In the genomic region with DNA sequence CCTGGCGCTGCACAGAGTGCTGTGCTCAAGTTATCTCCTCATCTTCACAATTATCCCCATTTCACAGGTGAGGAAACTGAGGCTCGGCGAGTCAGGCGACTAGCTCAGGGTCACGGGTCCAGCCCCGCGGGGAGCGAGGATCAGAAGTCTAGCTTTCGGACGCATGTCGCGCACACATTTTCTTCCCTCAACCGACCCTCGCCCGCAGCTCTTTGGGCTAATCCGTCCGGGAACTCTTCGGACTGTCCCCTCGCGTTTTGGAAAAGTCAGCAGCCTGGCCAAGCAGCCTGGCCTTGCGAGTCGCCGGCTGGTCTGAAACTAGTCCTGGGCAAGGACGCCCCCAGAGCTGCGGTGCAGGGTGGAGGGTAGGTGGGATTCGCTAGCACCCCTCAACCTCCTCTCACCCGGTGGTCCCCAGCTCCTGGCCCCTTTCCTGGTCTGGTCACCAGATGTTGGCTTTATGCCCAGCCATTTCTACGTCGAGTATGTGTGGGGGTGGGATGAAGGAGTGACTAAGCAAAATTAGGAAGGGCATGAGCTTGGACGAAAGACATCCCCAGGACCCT, we compare ENCODE assay signal across 12 cellular contexts. TPM values are rescaled to one million over a fixed set of nuclear protein-coding genes. Genes with fewer than 3 reads are reported as not detected.
A peak's percentile ranks its signal among the peaks of the same experiment; 100 is the strongest.
DNase-seq lines count a peak whose midpoint lies in the region; ATAC-seq, FAIRE-seq and TF ChIP-seq lines count a peak whose summit lies in the region.
"Had no signal": no experiment of that assay in that cellular context is flagged by ENCODE, and none has a peak within 500 bp of the region (broad histone marks: within the 10 kb centered on the region; RNA-seq: fewer than 3 reads in every experiment).

No MANE protein-coding gene starts in this region.

- TF ChIP-seq POLR2A in HepG2 (IDR thresholded peaks at IDR 0.05; ENCODE audit: insufficient read depth in 1 of 2, low read depth in 2 of 2, low read length in 2 of 2): no peak

- H3K9me3 ChIP-seq in endocrine pancreas (ENCODE audit: control insufficient read depth, low read length): no peaks in the 10 kb centered on the region
- H3K9me3 ChIP-seq in HepG2 (ENCODE audit: low read length): no peaks in the 10 kb centered on the region
- H3K9me3 ChIP-seq in thoracic aorta: no peaks in the 10 kb centered on the region

- no peak overlapping the region for H2AFZ ChIP-seq in HepG2 (ENCODE audit: low read length)

- ATAC-seq in HepG2 (peak; percentile 19), thoracic aorta (ENCODE audit: insufficient number of reproducible peaks, low FRiP score, low read depth) (peak; percentile 50), GM21390 (IDR thresholded peaks at IDR 0.05; ENCODE audit: unreplicated experiment) (no peak), GM21529 (IDR thresholded peaks at IDR 0.05; ENCODE audit: unreplicated experiment) (no peak)

- H3K27ac ChIP-seq in HepG2 (ENCODE audit: extremely low read length, insufficient read depth, low read length) (peak overlapping the region; percentile 70), thoracic aorta (peak overlapping the region; percentile 44 to 54)

- TF ChIP-seq EP300 in HepG2 (IDR thresholded peaks at IDR 0.05; ENCODE audit: low read depth in 2 of 2, low read length in 2 of 2) (no peak), HepG2 (CRISPR knock-in tag; IDR thresholded peaks at IDR 0.05; ENCODE audit: borderline replicate concordance) (no peak)

- H3K36me3 ChIP-seq in H7 (replicated peaks; ENCODE audit: control insufficient read depth, insufficient read depth, low read length) (no peaks in the 10 kb centered on the region), endocrine pancreas (ENCODE audit: control insufficient read depth, insufficient read depth, low read length) (no peaks in the 10 kb centered on the region), HepG2 (replicated peaks in 1 of 2; ENCODE audit: control insufficient read depth in 1 of 2, insufficient read depth in 2 of 2, low read length in 2 of 2) (no peaks in the 10 kb centered on the region), thoracic aorta (no peaks in the 10 kb centered on the region)

- peaks cover 4% of the 10 kb centered on the region for H3K79me2 ChIP-seq in HepG2 (ENCODE audit: insufficient read depth, low read length)

- BruUV-seq in HepG2 (replicated peaks; lab: Mats Ljungman, UMichigan): no TSS peak

- TF ChIP-seq CTCF in HepG2 (CRISPR knock-in tag; IDR thresholded peaks at IDR 0.05) (no peak), thoracic aorta (IDR thresholded peaks at IDR 0.05) (no peak)

- intact Hi-C loops in HepG2 (cut with micrococcal nuclease; ENCODE audit: unreplicated experiment): no loop called here

- CTCF ChIA-PET in HepG2 (lab: Yijun Ruan, JAX; ENCODE audit: low intra/inter-chr PET ratio, low total read pairs): no interaction called here

- 31% methylated on average over 29 of the region's 30 CpGs for WGBS in HepG2 (ENCODE audit: low lambda C conversion rate)

- in situ Hi-C loops in HepG2 (cut with HindIII; ENCODE audit: extremely low pct_ligation_motif_present, low pct_unique_long_range_greater_than_20kb): no loop called here

- H4K20me1 ChIP-seq in HepG2 (ENCODE audit: insufficient read depth, low read length): no peaks in the 10 kb centered on the region

- H3K27me3 ChIP-seq in H7 (ENCODE audit: control insufficient read depth, insufficient read depth, low read length) (no peaks in the 10 kb centered on the region), endocrine pancreas (ENCODE audit: control insufficient read depth, insufficient read depth, low read length) (no peaks in the 10 kb centered on the region), HepG2 (ENCODE audit: control insufficient read depth in 1 of 2, insufficient read depth in 2 of 2, low read length in 2 of 2) (no peaks in the 10 kb centered on the region), thoracic aorta (replicated peaks; ENCODE audit: insufficient read depth) (no peaks in the 10 kb centered on the region)

- peak overlapping the region; percentile 85 for H3K4me2 ChIP-seq in HepG2 (ENCODE audit: low read depth, low read length)

- peaks cover 6% of the 10 kb centered on the region for H3K4me1 ChIP-seq in endocrine pancreas (ENCODE audit: control insufficient read depth, insufficient read depth, low read length)
- H3K4me1 ChIP-seq in HepG2 (ENCODE audit: insufficient read depth, low read length): peaks cover 53% of the 10 kb centered on the region
- peaks cover 0 to 10% of the 10 kb centered on the region in 2 donors for H3K4me1 ChIP-seq in thoracic aorta (ENCODE audit: control insufficient read depth in 1 of 2, low read depth in 2 of 2)

- POLR2A ChIA-PET in HepG2 (lab: Yijun Ruan, JAX): interaction anchor here (0.6 to 1.5 kb wide), 5 partner anchors 42 to 376 kb away, joined by 3 to 9 read pairs (median 3); a partner anchor contains a TSS

- H3K4me3 ChIP-seq in H7 (ENCODE audit: insufficient read depth, low read depth, low read length) (no peak overlapping the region), endocrine pancreas (ENCODE audit: control insufficient read depth, insufficient read depth, low read length) (no peak overlapping the region), HepG2 (replicated peaks in 1 of 3; ENCODE audit: insufficient read depth in 1 of 3, low read depth in 2 of 3, low read length in 3 of 3) (peak overlapping the region; percentile 52 to 76 (median 67); a peak in 5 of 6 replicates), thoracic aorta (peak overlapping the region; percentile 73)

- no peak for FAIRE-seq in HepG2 (lab: Jason Lieb, UNC)
- FAIRE-seq: GM19239 had no signal

- TF ChIP-seq RAD21 in HepG2 (CRISPR knock-in tag; IDR thresholded peaks at IDR 0.05): no peak

- DNase-seq in H7: peak; percentile 36
- peak; percentile 15 for DNase-seq in HepG2 (ENCODE audit: low spot score)
- DNase-seq in thoracic aorta (ENCODE audit: low spot score): no peak
- no peak for DNase-seq in RKO (ENCODE audit: low spot score)
- no peak for DNase-seq in activated CD8-positive, alpha-beta memory T cell treated with anti-CD3 and anti-CD28 coated beads for 24 hours
- DNase-seq: activated effector memory CD4-positive, alpha-beta T cell treated with anti-CD3 and anti-CD28 coated beads, Interleukin-2, amount 50 U/mL, for 16 hours; NCI-H82; T-helper 9 cell had no signal

- H3K9ac ChIP-seq in endocrine pancreas (ENCODE audit: control insufficient read depth, insufficient read depth, low read length) (peak overlapping the region; percentile 10), HepG2 (ENCODE audit: insufficient read depth, low read depth, low read length) (peak overlapping the region; percentile 81)

RNA-seq across cellular contexts. Expression of a gene that starts 0.5 kb away (rescaled TPM):
- not detected in 2 replicates for total RNA-seq in H7 (2014; rRNA removed; shearing (Covaris generic))
- total RNA-seq in HepG2 (2016; rRNA removed; fragmentation: Illumina TruSeq; extraction: Trizol) (18.8 and 24.1 TPM in 2 replicates), thoracic aorta (10 to 100 TPM; 14.2 to 16.1 TPM)
- total RNA-seq in HepG2 (2016; cell fraction: cytosol; rRNA removed; fragmentation: Illumina TruSeq; extraction: Trizol; ENCODE audit: low read depth): 3.8 and 4.2 TPM in 2 replicates
- 20.1 and 22.9 TPM in 2 replicates for total RNA-seq in HepG2 (2016; cell fraction: insoluble cytoplasmic fraction; rRNA removed; fragmentation: Illumina TruSeq; extraction: Trizol)
- total RNA-seq in HepG2 (2016; cell fraction: membrane; rRNA removed; fragmentation: Illumina TruSeq; extraction: Trizol): 9.9 and 10.6 TPM in 2 replicates
- total RNA-seq in HepG2 (2016; cell fraction: nucleus; rRNA removed; fragmentation: Illumina TruSeq; extraction: Trizol): 12.4 and 16.0 TPM in 2 replicates
- 11.4 and 13.8 TPM in 2 replicates for polyA plus RNA-seq in HepG2 (2011; rRNA removed)
- polyA plus RNA-seq in HepG2 (2011; cell fraction: cytosol; rRNA removed): 7.9 and 9.3 TPM in 2 replicates
- polyA plus RNA-seq in HepG2 (2011; cell fraction: nucleus; rRNA removed): 9.9 and 17.2 TPM in 2 replicates
- 17.3 and 29.7 TPM in 2 replicates for polyA plus RNA-seq in HepG2 (2012)
- polyA plus RNA-seq in HepG2 (2016; cell fraction: cytosol; fragmentation: Illumina TruSeq; extraction: Trizol; ENCODE audit: low read depth): 4.8 and 5.9 TPM in 2 replicates
- 24.9 and 32.3 TPM in 2 replicates for polyA plus RNA-seq in HepG2 (2016; cell fraction: insoluble cytoplasmic fraction; fragmentation: Illumina TruSeq; extraction: Trizol; ENCODE audit: low read depth)
- 7.8 and 10.1 TPM in 2 replicates for polyA plus RNA-seq in HepG2 (2016; cell fraction: membrane; fragmentation: Illumina TruSeq; extraction: Trizol; ENCODE audit: low read depth)
- 41.7 and 45.7 TPM in 2 replicates for polyA plus RNA-seq in HepG2 (2016; cell fraction: nucleus; fragmentation: Illumina TruSeq; extraction: Trizol; ENCODE audit: insufficient read depth, low read depth)
- 8.8 TPM in 1 of 2 replicates, not detected in the other for polyA minus RNA-seq in HepG2 (2011; rRNA and poly(A)+ RNA removed; ENCODE audit: low replicate concordance)
- polyA minus RNA-seq in HepG2 (2011; cell fraction: cytosol; rRNA and poly(A)+ RNA removed): 3.7 and 5.3 TPM in 2 replicates
- polyA minus RNA-seq in HepG2 (2011; cell fraction: nucleus; rRNA and poly(A)+ RNA removed): 18.4 and 18.5 TPM in 2 replicates

RNA-seq across cellular contexts. Expression of a gene that starts 0.6 kb away (rescaled TPM):
- 1.1 TPM in 1 of 2 replicates, not detected in the other for total RNA-seq in H7 (2014; rRNA removed; shearing (Covaris generic))
- total RNA-seq in HepG2 (2016; rRNA removed; fragmentation: Illumina TruSeq; extraction: Trizol) (4.6 and 7.9 TPM in 2 replicates), thoracic aorta (under 1 TPM; 0.85 to 0.95 TPM)
- 2.6 and 5.4 TPM in 2 replicates for total RNA-seq in HepG2 (2016; cell fraction: cytosol; rRNA removed; fragmentation: Illumina TruSeq; extraction: Trizol; ENCODE audit: low read depth)
- total RNA-seq in HepG2 (2016; cell fraction: insoluble cytoplasmic fraction; rRNA removed; fragmentation: Illumina TruSeq; extraction: Trizol): 4.1 and 7.2 TPM in 2 replicates
- 6.9 and 7.7 TPM in 2 replicates for total RNA-seq in HepG2 (2016; cell fraction: membrane; rRNA removed; fragmentation: Illumina TruSeq; extraction: Trizol)
- 5.3 and 6.5 TPM in 2 replicates for total RNA-seq in HepG2 (2016; cell fraction: nucleus; rRNA removed; fragmentation: Illumina TruSeq; extraction: Trizol)
- polyA plus RNA-seq in HepG2 (2011; rRNA removed): 3.2 and 3.6 TPM in 2 replicates
- polyA plus RNA-seq in HepG2 (2011; cell fraction: cytosol; rRNA removed): 2.2 and 3.7 TPM in 2 replicates
- 1.9 and 2.6 TPM in 2 replicates for polyA plus RNA-seq in HepG2 (2011; cell fraction: nucleus; rRNA removed)
- polyA plus RNA-seq in HepG2 (2012): 3.9 and 8.5 TPM in 2 replicates
- polyA plus RNA-seq in HepG2 (2016; cell fraction: cytosol; fragmentation: Illumina TruSeq; extraction: Trizol; ENCODE audit: low read depth): 1.9 and 2.1 TPM in 2 replicates
- 3.3 and 4.2 TPM in 2 replicates for polyA plus RNA-seq in HepG2 (2016; cell fraction: insoluble cytoplasmic fraction; fragmentation: Illumina TruSeq; extraction: Trizol; ENCODE audit: low read depth)
- polyA plus RNA-seq in HepG2 (2016; cell fraction: membrane; fragmentation: Illumina TruSeq; extraction: Trizol; ENCODE audit: low read depth): 3.1 and 5.1 TPM in 2 replicates
- polyA plus RNA-seq in HepG2 (2016; cell fraction: nucleus; fragmentation: Illumina TruSeq; extraction: Trizol; ENCODE audit: insufficient read depth, low read depth): 3.9 and 4.6 TPM in 2 replicates
- 0.35 and 2.7 TPM in 2 replicates for polyA minus RNA-seq in HepG2 (2011; rRNA and poly(A)+ RNA removed; ENCODE audit: low replicate concordance)
- 2.3 and 3.3 TPM in 2 replicates for polyA minus RNA-seq in HepG2 (2011; cell fraction: cytosol; rRNA and poly(A)+ RNA removed)
- polyA minus RNA-seq in HepG2 (2011; cell fraction: nucleus; rRNA and poly(A)+ RNA removed): 6.1 and 8.1 TPM in 2 replicates

RNA-seq across cellular contexts. Expression of a gene that starts 41.5 kb away (rescaled TPM):
- 0.28 and 0.52 TPM in 2 replicates for total RNA-seq in H7 (2014; rRNA removed; shearing (Covaris generic))
- 6.4 and 10.9 TPM in 2 replicates for total RNA-seq in HepG2 (2016; rRNA removed; fragmentation: Illumina TruSeq; extraction: Trizol)
- total RNA-seq in HepG2 (2016; cell fraction: cytosol; rRNA removed; fragmentation: Illumina TruSeq; extraction: Trizol; ENCODE audit: low read depth): 0.62 and 1.3 TPM in 2 replicates
- total RNA-seq in HepG2 (2016; cell fraction: insoluble cytoplasmic fraction; rRNA removed; fragmentation: Illumina TruSeq; extraction: Trizol): 7.5 and 9.6 TPM in 2 replicates
- total RNA-seq in HepG2 (2016; cell fraction: membrane; rRNA removed; fragmentation: Illumina TruSeq; extraction: Trizol): 1.8 and 2.3 TPM in 2 replicates
- 3.3 and 3.5 TPM in 2 replicates for total RNA-seq in HepG2 (2016; cell fraction: nucleus; rRNA removed; fragmentation: Illumina TruSeq; extraction: Trizol)
- 0.40 and 0.63 TPM in 2 replicates for polyA plus RNA-seq in HepG2 (2011; rRNA removed)
- polyA plus RNA-seq in HepG2 (2011; cell fraction: cytosol; rRNA removed): 0.72 and 0.81 TPM in 2 replicates
- 1.0 and 1.3 TPM in 2 replicates for polyA plus RNA-seq in HepG2 (2011; cell fraction: nucleus; rRNA removed)
- polyA plus RNA-seq in HepG2 (2012): 3.5 and 15.0 TPM in 2 replicates
- polyA plus RNA-seq in HepG2 (2016; cell fraction: cytosol; fragmentation: Illumina TruSeq; extraction: Trizol; ENCODE audit: low read depth): 0.29 and 0.47 TPM in 2 replicates
- 11.2 and 11.3 TPM in 2 replicates for polyA plus RNA-seq in HepG2 (2016; cell fraction: insoluble cytoplasmic fraction; fragmentation: Illumina TruSeq; extraction: Trizol; ENCODE audit: low read depth)
- polyA plus RNA-seq in HepG2 (2016; cell fraction: membrane; fragmentation: Illumina TruSeq; extraction: Trizol; ENCODE audit: low read depth): 1.3 and 1.5 TPM in 2 replicates
- polyA plus RNA-seq in HepG2 (2016; cell fraction: nucleus; fragmentation: Illumina TruSeq; extraction: Trizol; ENCODE audit: insufficient read depth, low read depth): 4.6 and 5.3 TPM in 2 replicates
- 1.1 TPM in 1 of 2 replicates, not detected in the other for polyA minus RNA-seq in HepG2 (2011; rRNA and poly(A)+ RNA removed; ENCODE audit: low replicate concordance)
- polyA minus RNA-seq in HepG2 (2011; cell fraction: cytosol; rRNA and poly(A)+ RNA removed): 1.1 and 1.4 TPM in 2 replicates
- 1.3 and 3.9 TPM in 2 replicates for polyA minus RNA-seq in HepG2 (2011; cell fraction: nucleus; rRNA and poly(A)+ RNA removed)
- 1 to 10 TPM in 1 of 2 donors, under 1 TPM in 1; 0.41 to 2.0 TPM for total RNA-seq in thoracic aorta

Comparison
In these comparisons a context has a peak if more than half of its experiments do, and no peak if none do; other contexts are left out.
1. DNase-seq: peak in H7 (single experiment) and HepG2 (single experiment); none in thoracic aorta (single experiment), RKO (single experiment) and activated CD8-positive, alpha-beta memory T cell treated with anti-CD3 and anti-CD28 coated beads for 24 hours (single experiment).
2. H3K4me3 ChIP-seq: peak in HepG2 (3 of 3) and thoracic aorta (single experiment); none in H7 (single experiment) and endocrine pancreas (single experiment).
3. ATAC-seq: peak in HepG2 (single experiment) and thoracic aorta (single experiment); none in GM21390 (single experiment) and GM21529 (single experiment).